In the genomic region with DNA sequence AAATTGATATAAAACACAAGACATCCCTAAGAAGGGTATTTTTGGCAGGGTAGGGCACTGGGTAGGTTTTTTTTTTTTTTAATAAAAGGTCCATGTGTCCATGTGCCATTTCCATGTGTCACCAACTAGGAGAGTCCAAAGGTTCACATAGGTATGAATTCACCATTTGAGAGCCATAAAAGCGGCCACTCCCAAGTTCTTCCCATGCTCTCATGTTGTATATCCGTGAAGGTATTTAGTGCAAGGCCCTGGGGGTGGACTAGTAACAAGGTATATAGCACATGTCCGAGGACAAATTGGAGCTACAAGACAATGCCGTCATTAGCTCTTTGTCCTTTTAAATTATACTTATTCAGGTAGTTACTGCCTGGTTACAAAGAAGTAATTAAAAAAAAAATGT, we compare ENCODE assay signal across 18 cellular contexts.
"Had no signal": no experiment of that assay in that cellular context is flagged by ENCODE, and none has a peak within 500 bp of the region (broad histone marks: within the 10 kb centered on the region; RNA-seq: fewer than 3 reads in every experiment).

No MANE protein-coding gene starts in this region.

- H3K4me3 Mint-ChIP-seq: naive thymus-derived CD8-positive, alpha-beta T cell; neural crest cell had no signal

- DNase-seq: effector memory CD4-positive, alpha-beta T cell; esophagus squamous epithelium; foreskin fibroblast; hippocampal formation; mesendoderm; naive thymus-derived CD8-positive, alpha-beta T cell; posterior cingulate gyrus; sigmoid colon; stimulated activated CD4-positive, alpha-beta T cell treated with anti-CD3 and anti-CD28 coated beads, Interleukin-12 subunit alpha, Interleukin-12 subunit beta, amount 100 ng/mL, for 4 hours; stimulated activated naive CD8-positive, alpha-beta T cell treated with anti-CD3 and anti-CD28 coated beads, Interleukin-15, Interleukin-2, amounts not matched to agents 100 U/mL and 50 U/mL, for 24 hours; thyroid gland; upper lobe of right lung had no signal

- H3K4me3 ChIP-seq: esophagus squamous epithelium, sigmoid colon, skin epidermis, suprapubic skin, thyroid gland, upper lobe of right lung, vagina had no signal

- H3K27ac ChIP-seq: epithelial cell of prostate, skin epidermis, suprapubic skin, thyroid gland, upper lobe of right lung, vagina had no signal

- H3K27me3 Mint-ChIP-seq: naive thymus-derived CD8-positive, alpha-beta T cell had no signal

- H3K4me1 Mint-ChIP-seq: naive thymus-derived CD8-positive, alpha-beta T cell had no signal

- ATAC-seq: naive thymus-derived CD8-positive, alpha-beta T cell; stimulated activated naive CD8-positive, alpha-beta T cell treated with anti-CD3 and anti-CD28 coated beads, Interleukin-15, Interleukin-2, amounts not matched to agents 100 U/mL and 50 U/mL, for 24 hours; upper lobe of right lung had no signal

- H3K9me3 ChIP-seq: esophagus squamous epithelium, sigmoid colon, suprapubic skin, thyroid gland, upper lobe of right lung, vagina had no signal

- H3K36me3 ChIP-seq: thyroid gland had no signal

- FAIRE-seq: endometrium had no signal

- H3K9me3 Mint-ChIP-seq: naive thymus-derived CD8-positive, alpha-beta T cell; neural crest cell had no signal

- H3K4me1 ChIP-seq: suprapubic skin, thyroid gland had no signal

- H3K27me3 ChIP-seq: esophagus squamous epithelium, sigmoid colon, suprapubic skin, thyroid gland, upper lobe of right lung, vagina had no signal
